In the genomic region with DNA sequence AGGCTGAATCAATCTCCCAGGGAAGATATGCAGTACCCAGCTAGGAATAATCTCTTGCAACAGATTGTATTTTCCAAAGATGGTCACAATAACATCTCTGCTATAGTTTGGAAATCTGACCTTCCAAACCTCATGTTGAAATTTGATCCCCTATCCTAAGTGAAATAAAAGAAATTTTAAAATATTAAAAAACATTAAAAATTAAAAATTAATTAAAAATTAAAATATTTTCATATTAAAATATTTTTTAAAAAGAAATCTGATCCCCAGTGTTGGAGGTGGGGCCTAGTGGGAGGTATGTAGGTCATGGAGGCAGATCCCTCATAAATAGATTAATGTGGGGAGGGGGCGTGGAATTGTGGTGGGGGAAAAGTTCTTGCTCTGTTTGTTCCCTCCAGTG, we compare ENCODE assay signal across 32 cellular contexts.
"Had no signal": no experiment of that assay in that cellular context is flagged by ENCODE, and none has a peak within 500 bp of the region (broad histone marks: within the 10 kb centered on the region; RNA-seq: fewer than 3 reads in every experiment).

No MANE protein-coding gene starts in this region.

- H3K27me3 ChIP-seq: MG63 had no signal

- H3K9me3 ChIP-seq: MG63 had no signal

- H3K27ac ChIP-seq: KMS-11 had no signal

- H3K9ac ChIP-seq: KMS-11 had no signal

- H3K4me3 ChIP-seq: MG63 had no signal

- DNase-seq: Karpas-422, KG1, MG63, MM.1S, NCI-H1048, NCI-H1092, NCI-H1092 treated with DMSO at 0.1 percent for 48 hours, NCI-H1105, NCI-H1105 treated with DMSO at 0.1 percent for 48 hours, NCI-H1417, NCI-H1417 treated with DMSO at 0.1 percent for 48 hours, NCI-H1436, NCI-H1436 treated with DMSO at 0.1 percent for 48 hours, NCI-H146, NCI-H1694, NCI-H1694 treated with DMSO at 0.1 percent for 48 hours, NCI-H187, NCI-H187 treated with DMSO at 0.1 percent for 48 hours, NCI-H1930, NCI-H2029, NCI-H2029 treated with DMSO at 0.1 percent for 48 hours, NCI-H2081, NCI-H2081 treated with DMSO at 0.1 percent for 48 hours, NCI-H2107, NCI-H2171, NCI-H2171 treated with DMSO at 0.1 percent for 48 hours, NCI-H2227 treated with DMSO at 0.1 percent for 48 hours, NCI-H226, NCI-H345, NCI-H446, NCI-H446 treated with DMSO at 0.1 percent for 48 hours had no signal

- H3K36me3 ChIP-seq: MG63 had no signal
